ENCODE assay signal across 19 cellular contexts in the genomic region with DNA sequence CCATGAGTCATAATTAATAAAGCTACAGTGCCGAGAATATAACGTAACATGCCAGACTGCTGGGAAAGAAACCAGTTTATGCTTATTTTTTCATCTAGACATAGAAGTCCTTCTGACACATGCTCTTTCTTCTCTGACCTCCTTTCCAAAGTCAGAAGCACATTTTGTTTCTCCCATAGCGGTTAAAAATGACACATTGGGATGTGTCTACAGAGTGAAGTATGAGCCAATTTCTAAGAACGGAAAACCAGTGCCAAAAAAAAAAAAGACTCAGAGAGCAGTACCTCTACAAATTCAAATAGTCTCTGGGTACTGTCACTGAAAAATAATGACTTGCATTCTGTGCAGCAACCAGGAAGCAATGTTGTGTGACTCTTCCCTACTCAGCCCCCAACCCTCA.
A peak's percentile ranks its signal among the peaks of the same experiment; 100 is the strongest.
DNase-seq lines count a peak whose midpoint lies in the region; ATAC-seq and TF ChIP-seq lines count a peak whose summit lies in the region.
"Had no signal": no experiment of that assay in that cellular context is flagged by ENCODE, and none has a peak within 500 bp of the region (broad histone marks: within the 10 kb centered on the region; RNA-seq: fewer than 3 reads in every experiment).

No MANE protein-coding gene starts in this region.

- peaks cover 11% of the 10 kb centered on the region for H3K9me3 Mint-ChIP-seq in natural killer cell treated with Interleukin-12 subunit alpha and Interleukin-12 subunit beta and Interleukin-15 and Interleukin-18, amount 100 ng/mL, for 72 hours
- H3K9me3 Mint-ChIP-seq in natural killer cell (peaks cover 7% of the 10 kb centered on the region in 2 donors), brain (peaks cover 21 to 31% (median 26%) of the 10 kb centered on the region in 5 experiments)
- peaks cover 14% of the 10 kb centered on the region for H3K9me3 Mint-ChIP-seq in activated T-cell treated with anti-CD3 and anti-CD28 coated beads, Interleukin-2, amount 50 U/mL, for 4 hours

- peaks cover 0 to 7% of the 10 kb centered on the region in 2 donors for H3K27me3 Mint-ChIP-seq in natural killer cell treated with Interleukin-12 subunit alpha and Interleukin-12 subunit beta and Interleukin-15 and Interleukin-18, amount 100 ng/mL, for 72 hours
- H3K27me3 Mint-ChIP-seq in natural killer cell (ENCODE audit: low read depth in 2 of 2) (no peaks in the 10 kb centered on the region), brain (no peaks in the 10 kb centered on the region)
- H3K27me3 Mint-ChIP-seq in activated T-cell treated with anti-CD3 and anti-CD28 coated beads, Interleukin-2, amount 50 U/mL, for 4 hours (ENCODE audit: low read depth), result no peaks in the 10 kb centered on the region

- H2AK5ac ChIP-seq in mesenchymal stem cell (ENCODE audit: low read length, severe bottlenecking), result no peak overlapping the region

- ATAC-seq in natural killer cell treated with Interleukin-12 subunit alpha and Interleukin-12 subunit beta and Interleukin-15 and Interleukin-18, amount 100 ng/mL, for 72 hours, result peak in 1 of 2 donors; percentile 71
- no peak for ATAC-seq in natural killer cell
- no peak for ATAC-seq in activated T-cell treated with anti-CD3 and anti-CD28 coated beads, Interleukin-2, amount 50 U/mL, for 4 hours

- H3K4ac ChIP-seq in mesenchymal stem cell (ENCODE audit: low read depth in 1 of 2, low read length in 2 of 2), result no peak overlapping the region

- no peak overlapping the region for H4K91ac ChIP-seq in mesenchymal stem cell (ENCODE audit: low read length)

- H3K18ac ChIP-seq in mesenchymal stem cell (ENCODE audit: low read depth in 1 of 2, low read length in 2 of 2), result no peak overlapping the region

- H3K4me3 ChIP-seq in mesenchymal stem cell (ENCODE audit: insufficient read depth in 1 of 2, low read depth in 1 of 2, low read length in 2 of 2), result peak overlapping the region in 1 of 2 experiments; percentile 27

- TF ChIP-seq CTCF in natural killer cell (IDR thresholded peaks at IDR 0.05), result no peak
- no peak for TF ChIP-seq CTCF in brain (conservative IDR thresholded peaks at IDR 0.05)

- peaks cover 11% of the 10 kb centered on the region for H3K9me3 ChIP-seq in mesenchymal stem cell (ENCODE audit: control insufficient read depth, low read length)
- H3K9me3 ChIP-seq: neutrophil had no signal

- H3K4me2 ChIP-seq in mesenchymal stem cell (ENCODE audit: low read length, poor library complexity, severe bottlenecking), result no peak overlapping the region

- H2BK15ac ChIP-seq in mesenchymal stem cell (ENCODE audit: low read depth, poor library complexity, severe bottlenecking), result no peak overlapping the region

- H3K36me3 ChIP-seq in mesenchymal stem cell (ENCODE audit: control insufficient read depth in 1 of 2, insufficient read depth in 2 of 2, low read depth in 1 of 2, low read length in 2 of 2), result no peaks in the 10 kb centered on the region
- H3K36me3 ChIP-seq: neutrophil had no signal

- H3K9ac ChIP-seq in mesenchymal stem cell (ENCODE audit: low read length), result peak overlapping the region; percentile 33

- no peaks in the 10 kb centered on the region for H3K79me1 ChIP-seq in mesenchymal stem cell (replicated peaks; ENCODE audit: low read length, poor library complexity, severe bottlenecking)

- H3K27me3 ChIP-seq in mesenchymal stem cell (ENCODE audit: control insufficient read depth in 1 of 2, insufficient read depth in 1 of 2, low read length in 2 of 2), result no peaks in the 10 kb centered on the region
- H3K27me3 ChIP-seq: neutrophil had no signal

- H3K4me1 ChIP-seq in mesenchymal stem cell (ENCODE audit: control insufficient read depth, insufficient read depth, low read depth, low read length), result no peaks in the 10 kb centered on the region

- H2BK120ac ChIP-seq in mesenchymal stem cell (ENCODE audit: low read depth, low read length), result no peak overlapping the region

- no peak overlapping the region for H3K23ac ChIP-seq in mesenchymal stem cell (ENCODE audit: low read length in 2 of 2)

- peaks cover 0 to 6% of the 10 kb centered on the region in 2 donors for H3K4me1 Mint-ChIP-seq in natural killer cell treated with Interleukin-12 subunit alpha and Interleukin-12 subunit beta and Interleukin-15 and Interleukin-18, amount 100 ng/mL, for 72 hours (ENCODE audit: low read depth in 2 of 2)
- H3K4me1 Mint-ChIP-seq in natural killer cell, result peaks cover 8 to 9% of the 10 kb centered on the region in 2 donors
- H3K4me1 Mint-ChIP-seq in brain, result peaks cover 23% of the 10 kb centered on the region
- H3K4me1 Mint-ChIP-seq in activated T-cell treated with anti-CD3 and anti-CD28 coated beads, Interleukin-2, amount 50 U/mL, for 4 hours (ENCODE audit: low read depth), result no peaks in the 10 kb centered on the region

- WGBS in mesenchymal stem cell, result 86% methylated on average over 4 of the region's 4 CpGs

- H2BK12ac ChIP-seq in mesenchymal stem cell (ENCODE audit: low read length in 2 of 2), result no peak overlapping the region

- H3K27ac Mint-ChIP-seq in natural killer cell treated with Interleukin-12 subunit alpha and Interleukin-12 subunit beta and Interleukin-15 and Interleukin-18, amount 100 ng/mL, for 72 hours, result peak overlapping the region in 1 of 2 donors; percentile 4
- no peak overlapping the region for H3K27ac Mint-ChIP-seq in natural killer cell
- H3K27ac Mint-ChIP-seq in brain, result peak overlapping the region; percentile 36 to 76 (median 51)

- H3K36me3 Mint-ChIP-seq in natural killer cell treated with Interleukin-12 subunit alpha and Interleukin-12 subunit beta and Interleukin-15 and Interleukin-18, amount 100 ng/mL, for 72 hours, result peaks cover 7% of the 10 kb centered on the region
- no peaks in the 10 kb centered on the region for H3K36me3 Mint-ChIP-seq in natural killer cell
- H3K36me3 Mint-ChIP-seq in brain, result peaks cover 28% of the 10 kb centered on the region
- peaks cover 2% of the 10 kb centered on the region for H3K36me3 Mint-ChIP-seq in activated T-cell treated with anti-CD3 and anti-CD28 coated beads, Interleukin-2, amount 50 U/mL, for 4 hours (ENCODE audit: insufficient read depth)

- peak overlapping the region; percentile 33 for H3K4me3 Mint-ChIP-seq in natural killer cell treated with Interleukin-12 subunit alpha and Interleukin-12 subunit beta and Interleukin-15 and Interleukin-18, amount 100 ng/mL, for 72 hours
- H3K4me3 Mint-ChIP-seq in natural killer cell (no peak overlapping the region), brain (peak overlapping the region in 1 of 5 experiments; percentile 66)
- no peak overlapping the region for H3K4me3 Mint-ChIP-seq in activated T-cell treated with anti-CD3 and anti-CD28 coated beads, Interleukin-2, amount 50 U/mL, for 4 hours

- intact Hi-C loops in natural killer cell (cut with micrococcal nuclease), result no loop called here

- no peak overlapping the region for H4K8ac ChIP-seq in mesenchymal stem cell (ENCODE audit: low read length)

- no peak for DNase-seq in natural killer cell treated with Interleukin-12 subunit alpha and Interleukin-12 subunit beta and Interleukin-15 and Interleukin-18, amount 100 ng/mL, for 72 hours (ENCODE audit: low spot score)
- DNase-seq in natural killer cell, result no peak
- DNase-seq in mesenchymal stem cell, result no peak
- DNase-seq in activated T-cell treated with anti-CD3 and anti-CD28 coated beads, Interleukin-2, amount 50 U/mL, for 4 hours, result no peak
- no peak for DNase-seq in DMS 273 (lab: John Stamatoyannopoulos, UW; ENCODE audit: unreplicated experiment)
- DNase-seq in NCI-H146 (lab: John Stamatoyannopoulos, UW), result no peak
- DNase-seq in RPMI8226, result no peak
- DNase-seq: ACHN; activated CD4-positive, CD25-positive, alpha-beta regulatory T cell treated with anti-CD3 and anti-CD28 coated beads, Interleukin-2, amount 50 U/mL, for 72 hours; activated naive CD4-positive, alpha-beta T cell treated with anti-CD3 and anti-CD28 coated beads, Interleukin-2, amount 50 U/mL, for 16 hours; cerebellar nuclear complex; COR-L47; KBM-7; NCI-H1436 treated with DMSO at 0.1 percent for 48 hours; NCI-H345; stimulated activated naive CD4-positive, alpha-beta T cell treated with Interleukin-2 at 50 U/mL for 16 hours; T-helper 2 cell had no signal

- H3K14ac ChIP-seq in mesenchymal stem cell (ENCODE audit: low read length in 2 of 2), result no peak overlapping the region

- H2AFZ ChIP-seq in mesenchymal stem cell (ENCODE audit: low read depth, low read length), result no peak overlapping the region

- H2BK5ac ChIP-seq in mesenchymal stem cell (ENCODE audit: low read depth, low read length, poor library complexity, severe bottlenecking), result no peak overlapping the region

- H3K27ac ChIP-seq in mesenchymal stem cell (ENCODE audit: low read length, poor library complexity, severe bottlenecking), result no peak overlapping the region
- H3K27ac ChIP-seq: neutrophil had no signal

Comparison
In these comparisons a context has a peak if more than half of its experiments do, and no peak if none do; other contexts are left out.
1. H3K27ac Mint-ChIP-seq: peak in brain (5 of 5); none in natural killer cell (0 of 2).